ENCODE assay signal across 16 cellular contexts in the genomic region with DNA sequence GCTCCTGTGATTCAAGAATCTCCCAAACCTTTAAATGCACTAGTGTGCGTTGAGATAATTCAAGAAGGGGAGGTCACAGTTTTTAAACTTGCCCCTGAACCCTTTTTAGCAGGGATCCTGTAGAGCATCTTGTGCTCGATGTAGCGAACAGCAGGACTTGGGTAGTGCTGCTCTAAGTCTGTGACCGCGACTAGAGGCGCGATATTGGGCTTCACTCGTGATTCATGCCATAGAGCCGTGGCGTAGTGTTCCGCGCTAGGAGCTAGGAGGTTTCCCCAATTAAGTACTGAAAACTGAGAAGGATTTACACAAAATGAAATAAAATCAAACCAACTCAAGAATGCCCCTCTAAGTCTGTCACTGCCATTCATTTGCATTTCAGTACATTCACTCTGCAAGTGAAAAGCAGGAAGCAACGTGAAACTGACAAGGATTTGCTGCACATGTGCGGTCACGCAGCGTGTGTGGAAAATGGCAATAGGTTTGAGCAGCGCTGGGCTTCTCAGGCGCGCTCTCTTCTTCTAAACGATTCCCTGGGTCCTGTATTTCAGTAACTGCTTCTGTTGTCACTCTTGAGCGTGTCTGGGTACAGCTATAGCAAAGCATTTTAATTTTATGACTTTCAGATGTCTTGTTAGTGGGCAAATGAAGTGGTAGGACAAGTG.
DNase-seq lines count a peak whose midpoint lies in the region; ATAC-seq and TF ChIP-seq lines count a peak whose summit lies in the region.
"Had no signal": no experiment of that assay in that cellular context is flagged by ENCODE, and none has a peak within 500 bp of the region (broad histone marks: within the 10 kb centered on the region; RNA-seq: fewer than 3 reads in every experiment).

No MANE protein-coding gene starts in this region.

- H2BK5ac ChIP-seq in neuronal stem cell (ENCODE audit: low read length): peak overlapping the region; percentile 29

- H3K79me1 ChIP-seq in neuronal stem cell (ENCODE audit: low read depth, low read length): no peaks in the 10 kb centered on the region

- H2AFZ ChIP-seq in neuronal stem cell (ENCODE audit: low read length): peak overlapping the region; percentile 57

- H3K14ac ChIP-seq in neuronal stem cell (ENCODE audit: low read length): peak overlapping the region; percentile 12

- H3K36me3 ChIP-seq in H7 (replicated peaks; ENCODE audit: control insufficient read depth, insufficient read depth, low read length): no peaks in the 10 kb centered on the region
- no peaks in the 10 kb centered on the region for H3K36me3 ChIP-seq in neuronal stem cell (replicated peaks in 1 of 2; ENCODE audit: control insufficient read depth in 2 of 2, insufficient read depth in 2 of 2, low read length in 2 of 2)
- H3K36me3 ChIP-seq: BLaER1 had no signal

- no peak overlapping the region for H2AK5ac ChIP-seq in neuronal stem cell (ENCODE audit: low read depth, low read length)

- H3K27ac ChIP-seq in dorsolateral prefrontal cortex: no peak overlapping the region
- no peak overlapping the region for H3K27ac ChIP-seq in neuronal stem cell (replicated peaks; ENCODE audit: low read length)
- H3K27ac ChIP-seq: BLaER1 had no signal

- TF ChIP-seq CTCF in dorsolateral prefrontal cortex (IDR thresholded peaks at IDR 0.05 in 54 of 56, conservative IDR thresholded peaks at IDR 0.05 in 2 of 56; ENCODE audit: low read depth in 1 of 56, partially characterized antibody in 56 of 56): no peak

- DNase-seq in Daoy (ENCODE audit: low read depth) (peak; percentile 46), H7 (peak; percentile 3), dorsolateral prefrontal cortex (peak in 2 of 10 donors; percentile 20 to 37), neuronal stem cell (ENCODE audit: low spot score) (no peak), DMS53 (lab: John Stamatoyannopoulos, UW) (no peak), NCI-H1092 (lab: John Stamatoyannopoulos, UW) (no peak)
- DNase-seq: 8988T; CD4-positive, alpha-beta memory T cell; DND-41; GDM1; GOT3; HCEC 1CT; IMR-90 had no signal

- no peak overlapping the region for H3K9ac ChIP-seq in neuronal stem cell (ENCODE audit: low read depth, low read length, poor library complexity)
- H3K9ac ChIP-seq: BLaER1 had no signal

- no peak overlapping the region for H4K8ac ChIP-seq in neuronal stem cell (ENCODE audit: low read depth, low read length)

- no CpG with 5 or more reads among the region's 21 CpGs for WGBS in neuronal stem cell (ENCODE audit: extremely low coverage in 2 of 2, insufficient read length in 2 of 2, insufficient replicate concordance in 1 of 2), 2 donors

- no peaks in the 10 kb centered on the region for H3K4me1 ChIP-seq in neuronal stem cell (ENCODE audit: control insufficient read depth in 2 of 2, insufficient read depth in 1 of 2, low read depth in 1 of 2, low read length in 2 of 2)
- H3K4me1 ChIP-seq: BLaER1 had no signal

- H3K4me3 ChIP-seq in H7 (ENCODE audit: insufficient read depth, low read depth, low read length): no peak overlapping the region
- H3K4me3 ChIP-seq in dorsolateral prefrontal cortex: peak overlapping the region in 42 of 59 donors; percentile 1 to 52 (median 27)
- no peak overlapping the region for H3K4me3 ChIP-seq in neuronal stem cell (ENCODE audit: low read length in 2 of 2)
- H3K4me3 ChIP-seq: BLaER1, K562 had no signal

- ATAC-seq in GM19328 (IDR thresholded peaks at IDR 0.05; ENCODE audit: unreplicated experiment): no peak
- ATAC-seq: K562 had no signal

- H3K27me3 ChIP-seq in H7 (ENCODE audit: control insufficient read depth, insufficient read depth, low read length) (no peaks in the 10 kb centered on the region; the same call in 1 of the 2 replicates), dorsolateral prefrontal cortex (no peaks in the 10 kb centered on the region), neuronal stem cell (ENCODE audit: control insufficient read depth in 3 of 3, insufficient read depth in 3 of 3, low read depth in 1 of 3, low read length in 3 of 3) (no peaks in the 10 kb centered on the region)
- H3K27me3 ChIP-seq: BLaER1 had no signal

- no peak overlapping the region for H2BK12ac ChIP-seq in neuronal stem cell (ENCODE audit: low read length)

- peaks cover 0 to 1% of the 10 kb centered on the region in 2 donors for H3K9me3 ChIP-seq in neuronal stem cell (replicated peaks in 1 of 2; ENCODE audit: control insufficient read depth in 2 of 2, insufficient read depth in 1 of 2, low read depth in 1 of 2, low read length in 2 of 2)

- H2BK15ac ChIP-seq in neuronal stem cell (ENCODE audit: low read length): no peak overlapping the region

- no peak overlapping the region for H3K23ac ChIP-seq in neuronal stem cell (ENCODE audit: low read depth, low read length, poor library complexity)

- H4K91ac ChIP-seq in neuronal stem cell (ENCODE audit: low read depth, low read length, poor library complexity): no peak overlapping the region

- H3K4me2 ChIP-seq in neuronal stem cell (ENCODE audit: insufficient read depth, low read length, poor library complexity, severe bottlenecking): no peak overlapping the region
- H3K4me2 ChIP-seq: BLaER1 had no signal

- H2BK120ac ChIP-seq in neuronal stem cell (ENCODE audit: low read depth, low read length): no peak overlapping the region

- H3K4ac ChIP-seq in neuronal stem cell (ENCODE audit: low read length): no peak overlapping the region

- H3K18ac ChIP-seq in neuronal stem cell (ENCODE audit: low read length): peak overlapping the region; percentile 48

- intact Hi-C loops in dorsolateral prefrontal cortex (cut with DNase I): no loop called here

Comparison
In these comparisons a context has a peak if more than half of its experiments do, and no peak if none do; other contexts are left out.
1. DNase-seq: peak in Daoy (single experiment) and H7 (single experiment); none in neuronal stem cell (single experiment), DMS53 (single experiment) and NCI-H1092 (single experiment).
2. H3K4me3 ChIP-seq: peak in dorsolateral prefrontal cortex (42 of 59); none in H7 (single experiment) and neuronal stem cell (0 of 2).